1 cellular context compared by ENCODE assay signal in the genomic region with DNA sequence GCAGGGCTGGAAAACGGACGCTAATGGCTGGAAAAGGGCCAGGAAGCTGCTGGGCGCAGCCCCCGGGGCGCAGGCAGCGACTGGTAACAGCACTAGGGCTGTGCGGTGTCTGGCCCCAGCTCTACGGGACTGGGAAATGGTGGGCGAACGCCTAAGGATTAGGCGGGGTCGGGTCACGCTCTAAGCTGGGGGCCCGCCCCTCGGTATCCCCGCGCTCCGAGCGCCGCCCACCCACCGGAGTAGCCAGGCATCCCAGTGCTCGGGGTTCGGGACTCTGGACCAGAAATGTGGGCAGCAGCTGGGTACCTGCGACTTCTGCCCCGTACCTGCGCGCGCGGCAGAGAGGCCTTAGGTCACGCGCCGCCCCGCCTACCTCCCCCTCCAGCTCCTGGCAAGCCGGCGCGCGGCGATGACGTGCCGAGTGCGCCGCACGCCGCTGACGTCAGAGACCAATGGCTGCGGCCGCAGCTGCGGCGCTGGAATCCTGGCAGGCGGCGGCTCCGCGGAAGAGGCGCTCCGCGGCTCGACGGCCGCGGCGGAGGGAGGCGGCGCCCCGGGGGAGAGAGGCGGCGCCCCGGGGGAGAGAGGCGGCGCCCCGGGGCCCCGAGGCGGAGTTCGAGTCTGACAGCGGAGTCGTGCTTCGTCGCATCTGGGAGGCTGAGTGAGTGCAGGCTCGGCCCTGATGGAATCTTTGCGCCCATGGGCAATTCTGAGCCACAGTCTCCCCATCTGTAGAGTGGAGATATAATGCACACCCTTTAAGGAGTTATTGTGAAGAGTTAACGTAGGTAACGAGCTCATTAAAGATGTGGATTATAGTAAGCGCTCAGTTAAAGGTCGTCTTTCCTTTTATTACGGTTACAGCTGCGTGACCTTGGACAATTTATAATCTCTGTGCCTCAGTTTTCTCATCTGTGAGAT.
TF ChIP-seq lines count a peak whose summit lies in the region.

Gene HPS4 (minus strand): TSS at position 345 of the 921 bp plus-strand sequence. CDS start 2,021 bp downstream, outside the sequence.
A gene with protein sequence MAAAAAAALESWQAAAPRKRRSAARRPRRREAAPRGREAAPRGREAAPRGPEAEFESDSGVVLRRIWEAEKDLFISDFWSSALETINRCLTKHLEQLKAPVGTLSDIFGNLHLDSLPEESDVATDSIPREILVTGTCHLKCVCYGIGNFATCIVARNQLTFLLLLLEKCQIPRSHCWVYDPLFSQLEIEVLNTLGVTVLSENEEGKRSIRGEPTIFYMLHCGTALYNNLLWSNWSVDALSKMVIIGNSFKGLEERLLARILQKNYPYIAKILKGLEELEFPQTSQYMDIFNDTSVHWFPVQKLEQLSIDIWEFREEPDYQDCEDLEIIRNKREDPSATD (plus strand): TSS at position 439 of the 921 bp plus-strand sequence. CDS start 14 bp downstream, at position 453.

TF ChIP-seq in HepG2, 621 proteins besides CTCF, POLR2A, EP300 and RAD21 (continued from another document and continues in another):
- TF ChIP-seq, protein P1, sequence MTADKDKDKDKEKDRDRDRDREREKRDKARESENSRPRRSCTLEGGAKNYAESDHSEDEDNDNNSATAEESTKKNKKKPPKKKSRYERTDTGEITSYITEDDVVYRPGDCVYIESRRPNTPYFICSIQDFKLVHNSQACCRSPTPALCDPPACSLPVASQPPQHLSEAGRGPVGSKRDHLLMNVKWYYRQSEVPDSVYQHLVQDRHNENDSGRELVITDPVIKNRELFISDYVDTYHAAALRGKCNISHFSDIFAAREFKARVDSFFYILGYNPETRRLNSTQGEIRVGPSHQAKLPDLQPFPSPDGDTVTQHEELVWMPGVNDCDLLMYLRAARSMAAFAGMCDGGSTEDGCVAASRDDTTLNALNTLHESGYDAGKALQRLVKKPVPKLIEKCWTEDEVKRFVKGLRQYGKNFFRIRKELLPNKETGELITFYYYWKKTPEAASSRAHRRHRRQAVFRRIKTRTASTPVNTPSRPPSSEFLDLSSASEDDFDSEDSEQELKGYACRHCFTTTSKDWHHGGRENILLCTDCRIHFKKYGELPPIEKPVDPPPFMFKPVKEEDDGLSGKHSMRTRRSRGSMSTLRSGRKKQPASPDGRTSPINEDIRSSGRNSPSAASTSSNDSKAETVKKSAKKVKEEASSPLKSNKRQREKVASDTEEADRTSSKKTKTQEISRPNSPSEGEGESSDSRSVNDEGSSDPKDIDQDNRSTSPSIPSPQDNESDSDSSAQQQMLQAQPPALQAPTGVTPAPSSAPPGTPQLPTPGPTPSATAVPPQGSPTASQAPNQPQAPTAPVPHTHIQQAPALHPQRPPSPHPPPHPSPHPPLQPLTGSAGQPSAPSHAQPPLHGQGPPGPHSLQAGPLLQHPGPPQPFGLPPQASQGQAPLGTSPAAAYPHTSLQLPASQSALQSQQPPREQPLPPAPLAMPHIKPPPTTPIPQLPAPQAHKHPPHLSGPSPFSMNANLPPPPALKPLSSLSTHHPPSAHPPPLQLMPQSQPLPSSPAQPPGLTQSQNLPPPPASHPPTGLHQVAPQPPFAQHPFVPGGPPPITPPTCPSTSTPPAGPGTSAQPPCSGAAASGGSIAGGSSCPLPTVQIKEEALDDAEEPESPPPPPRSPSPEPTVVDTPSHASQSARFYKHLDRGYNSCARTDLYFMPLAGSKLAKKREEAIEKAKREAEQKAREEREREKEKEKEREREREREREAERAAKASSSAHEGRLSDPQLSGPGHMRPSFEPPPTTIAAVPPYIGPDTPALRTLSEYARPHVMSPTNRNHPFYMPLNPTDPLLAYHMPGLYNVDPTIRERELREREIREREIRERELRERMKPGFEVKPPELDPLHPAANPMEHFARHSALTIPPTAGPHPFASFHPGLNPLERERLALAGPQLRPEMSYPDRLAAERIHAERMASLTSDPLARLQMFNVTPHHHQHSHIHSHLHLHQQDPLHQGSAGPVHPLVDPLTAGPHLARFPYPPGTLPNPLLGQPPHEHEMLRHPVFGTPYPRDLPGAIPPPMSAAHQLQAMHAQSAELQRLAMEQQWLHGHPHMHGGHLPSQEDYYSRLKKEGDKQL (CRISPR knock-in tag; IDR thresholded peaks at IDR 0.05; ENCODE audit: low read depth), result no peak
- TF ChIP-seq YEATS4 (CRISPR knock-in tag; IDR thresholded peaks at IDR 0.05; ENCODE audit: borderline replicate concordance), result peak; percentile 95
- TF ChIP-seq SSRP1 (CRISPR knock-in tag; IDR thresholded peaks at IDR 0.05), result no peak
- TF ChIP-seq LCORL (IDR thresholded peaks at IDR 0.05), result no peak
- TF ChIP-seq LCORL (CRISPR knock-in tag; IDR thresholded peaks at IDR 0.05), result 0 out of 2 replicates have a peak, but pooled peaks have one; percentile 74
- TF ChIP-seq XRCC5 (optimal IDR thresholded peaks at IDR 0.05; ENCODE audit: low read length), result no peak
- TF ChIP-seq FOXA3 (CRISPR knock-in tag; IDR thresholded peaks at IDR 0.05), result no peak; the same call in 1 of the 2 replicates
- peak; percentile 97 for TF ChIP-seq YY1 (IDR thresholded peaks at IDR 0.05; ENCODE audit: insufficient read depth, insufficient replicate concordance, low read depth, low read length)
- TF ChIP-seq TFDP2 (CRISPR knock-in tag; IDR thresholded peaks at IDR 0.05), result peak; percentile 83
- TF ChIP-seq MEIS2 (CRISPR knock-in tag; IDR thresholded peaks at IDR 0.05), result peak; percentile 62
- no peak for TF ChIP-seq SNRNP70 (IDR thresholded peaks at IDR 0.05; ENCODE audit: low read depth, low read length)
- 0 out of 2 replicates have a peak, but pooled peaks have one; percentile 25 for TF ChIP-seq ZFP41 (CRISPR knock-in tag; IDR thresholded peaks at IDR 0.05; ENCODE audit: borderline replicate concordance)
- TF ChIP-seq HDAC2 (CRISPR knock-in tag; IDR thresholded peaks at IDR 0.05), result peak; percentile 73; the same call in 1 of the 2 replicates
- TF ChIP-seq BRCA1 (CRISPR knock-in tag; IDR thresholded peaks at IDR 0.05), result no peak
- TF ChIP-seq ZNF607 (CRISPR knock-in tag; IDR thresholded peaks at IDR 0.05; ENCODE audit: borderline replicate concordance), result peak; percentile 67; the same call in 1 of the 2 replicates
- no peak for TF ChIP-seq PCBP1 (IDR thresholded peaks at IDR 0.05; ENCODE audit: borderline replicate concordance, low read depth, low read length)
- TF ChIP-seq GATAD1 (CRISPR knock-in tag; IDR thresholded peaks at IDR 0.05), result peak; percentile 98
- 0 out of 2 replicates have a peak, but pooled peaks have one; percentile 41 for TF ChIP-seq NR2F6 (IDR thresholded peaks at IDR 0.05)
- TF ChIP-seq NR2F6 (CRISPR knock-in tag; IDR thresholded peaks at IDR 0.05), result peak; percentile 90
- no peak for TF ChIP-seq NFRKB (IDR thresholded peaks at IDR 0.05)
- TF ChIP-seq, protein P2, sequence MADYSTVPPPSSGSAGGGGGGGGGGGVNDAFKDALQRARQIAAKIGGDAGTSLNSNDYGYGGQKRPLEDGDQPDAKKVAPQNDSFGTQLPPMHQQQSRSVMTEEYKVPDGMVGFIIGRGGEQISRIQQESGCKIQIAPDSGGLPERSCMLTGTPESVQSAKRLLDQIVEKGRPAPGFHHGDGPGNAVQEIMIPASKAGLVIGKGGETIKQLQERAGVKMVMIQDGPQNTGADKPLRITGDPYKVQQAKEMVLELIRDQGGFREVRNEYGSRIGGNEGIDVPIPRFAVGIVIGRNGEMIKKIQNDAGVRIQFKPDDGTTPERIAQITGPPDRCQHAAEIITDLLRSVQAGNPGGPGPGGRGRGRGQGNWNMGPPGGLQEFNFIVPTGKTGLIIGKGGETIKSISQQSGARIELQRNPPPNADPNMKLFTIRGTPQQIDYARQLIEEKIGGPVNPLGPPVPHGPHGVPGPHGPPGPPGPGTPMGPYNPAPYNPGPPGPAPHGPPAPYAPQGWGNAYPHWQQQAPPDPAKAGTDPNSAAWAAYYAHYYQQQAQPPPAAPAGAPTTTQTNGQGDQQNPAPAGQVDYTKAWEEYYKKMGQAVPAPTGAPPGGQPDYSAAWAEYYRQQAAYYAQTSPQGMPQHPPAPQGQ (CRISPR knock-in tag; IDR thresholded peaks at IDR 0.05; ENCODE audit: borderline replicate concordance), result no peak
- no peak for TF ChIP-seq SYNCRIP (IDR thresholded peaks at IDR 0.05; ENCODE audit: insufficient read depth, low read depth, low read length)
- TF ChIP-seq, protein P3, sequence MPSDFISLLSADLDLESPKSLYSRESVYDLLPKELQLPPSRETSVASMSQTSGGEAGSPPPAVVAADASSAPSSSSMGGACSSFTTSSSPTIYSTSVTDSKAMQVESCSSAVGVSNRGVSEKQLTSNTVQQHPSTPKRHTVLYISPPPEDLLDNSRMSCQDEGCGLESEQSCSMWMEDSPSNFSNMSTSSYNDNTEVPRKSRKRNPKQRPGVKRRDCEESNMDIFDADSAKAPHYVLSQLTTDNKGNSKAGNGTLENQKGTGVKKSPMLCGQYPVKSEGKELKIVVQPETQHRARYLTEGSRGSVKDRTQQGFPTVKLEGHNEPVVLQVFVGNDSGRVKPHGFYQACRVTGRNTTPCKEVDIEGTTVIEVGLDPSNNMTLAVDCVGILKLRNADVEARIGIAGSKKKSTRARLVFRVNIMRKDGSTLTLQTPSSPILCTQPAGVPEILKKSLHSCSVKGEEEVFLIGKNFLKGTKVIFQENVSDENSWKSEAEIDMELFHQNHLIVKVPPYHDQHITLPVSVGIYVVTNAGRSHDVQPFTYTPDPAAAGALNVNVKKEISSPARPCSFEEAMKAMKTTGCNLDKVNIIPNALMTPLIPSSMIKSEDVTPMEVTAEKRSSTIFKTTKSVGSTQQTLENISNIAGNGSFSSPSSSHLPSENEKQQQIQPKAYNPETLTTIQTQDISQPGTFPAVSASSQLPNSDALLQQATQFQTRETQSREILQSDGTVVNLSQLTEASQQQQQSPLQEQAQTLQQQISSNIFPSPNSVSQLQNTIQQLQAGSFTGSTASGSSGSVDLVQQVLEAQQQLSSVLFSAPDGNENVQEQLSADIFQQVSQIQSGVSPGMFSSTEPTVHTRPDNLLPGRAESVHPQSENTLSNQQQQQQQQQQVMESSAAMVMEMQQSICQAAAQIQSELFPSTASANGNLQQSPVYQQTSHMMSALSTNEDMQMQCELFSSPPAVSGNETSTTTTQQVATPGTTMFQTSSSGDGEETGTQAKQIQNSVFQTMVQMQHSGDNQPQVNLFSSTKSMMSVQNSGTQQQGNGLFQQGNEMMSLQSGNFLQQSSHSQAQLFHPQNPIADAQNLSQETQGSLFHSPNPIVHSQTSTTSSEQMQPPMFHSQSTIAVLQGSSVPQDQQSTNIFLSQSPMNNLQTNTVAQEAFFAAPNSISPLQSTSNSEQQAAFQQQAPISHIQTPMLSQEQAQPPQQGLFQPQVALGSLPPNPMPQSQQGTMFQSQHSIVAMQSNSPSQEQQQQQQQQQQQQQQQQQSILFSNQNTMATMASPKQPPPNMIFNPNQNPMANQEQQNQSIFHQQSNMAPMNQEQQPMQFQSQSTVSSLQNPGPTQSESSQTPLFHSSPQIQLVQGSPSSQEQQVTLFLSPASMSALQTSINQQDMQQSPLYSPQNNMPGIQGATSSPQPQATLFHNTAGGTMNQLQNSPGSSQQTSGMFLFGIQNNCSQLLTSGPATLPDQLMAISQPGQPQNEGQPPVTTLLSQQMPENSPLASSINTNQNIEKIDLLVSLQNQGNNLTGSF (CRISPR knock-in tag; IDR thresholded peaks at IDR 0.05), result no peak
- peak; percentile 54; the same call in 1 of the 2 replicates for TF ChIP-seq MEF2D (CRISPR knock-in tag; IDR thresholded peaks at IDR 0.05)
- no peak for TF ChIP-seq ZNF572 (CRISPR knock-in tag; IDR thresholded peaks at IDR 0.05)
- peak; percentile 81 for TF ChIP-seq SRSF1 (optimal IDR thresholded peaks at IDR 0.05; ENCODE audit: low read depth, low read length)
- TF ChIP-seq, protein P4, sequence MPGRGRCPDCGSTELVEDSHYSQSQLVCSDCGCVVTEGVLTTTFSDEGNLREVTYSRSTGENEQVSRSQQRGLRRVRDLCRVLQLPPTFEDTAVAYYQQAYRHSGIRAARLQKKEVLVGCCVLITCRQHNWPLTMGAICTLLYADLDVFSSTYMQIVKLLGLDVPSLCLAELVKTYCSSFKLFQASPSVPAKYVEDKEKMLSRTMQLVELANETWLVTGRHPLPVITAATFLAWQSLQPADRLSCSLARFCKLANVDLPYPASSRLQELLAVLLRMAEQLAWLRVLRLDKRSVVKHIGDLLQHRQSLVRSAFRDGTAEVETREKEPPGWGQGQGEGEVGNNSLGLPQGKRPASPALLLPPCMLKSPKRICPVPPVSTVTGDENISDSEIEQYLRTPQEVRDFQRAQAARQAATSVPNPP (CRISPR knock-in tag; IDR thresholded peaks at IDR 0.05), result 0 out of 2 replicates have a peak, but pooled peaks have one; percentile 58
- TF ChIP-seq ZNF652 (CRISPR knock-in tag; IDR thresholded peaks at IDR 0.05; ENCODE audit: borderline replicate concordance, low read depth), result 0 out of 2 replicates have a peak, but pooled peaks have one; percentile 22
- TF ChIP-seq YEATS2 (CRISPR knock-in tag; IDR thresholded peaks at IDR 0.05; ENCODE audit: borderline replicate concordance), result peak; percentile 91
- TF ChIP-seq, protein P5, sequence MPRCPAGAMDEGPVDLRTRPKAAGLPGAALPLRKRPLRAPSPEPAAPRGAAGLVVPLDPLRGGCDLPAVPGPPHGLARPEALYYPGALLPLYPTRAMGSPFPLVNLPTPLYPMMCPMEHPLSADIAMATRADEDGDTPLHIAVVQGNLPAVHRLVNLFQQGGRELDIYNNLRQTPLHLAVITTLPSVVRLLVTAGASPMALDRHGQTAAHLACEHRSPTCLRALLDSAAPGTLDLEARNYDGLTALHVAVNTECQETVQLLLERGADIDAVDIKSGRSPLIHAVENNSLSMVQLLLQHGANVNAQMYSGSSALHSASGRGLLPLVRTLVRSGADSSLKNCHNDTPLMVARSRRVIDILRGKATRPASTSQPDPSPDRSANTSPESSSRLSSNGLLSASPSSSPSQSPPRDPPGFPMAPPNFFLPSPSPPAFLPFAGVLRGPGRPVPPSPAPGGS (CRISPR knock-in tag; IDR thresholded peaks at IDR 0.05), result peak; percentile 90
- TF ChIP-seq ZNF260 (CRISPR knock-in tag; IDR thresholded peaks at IDR 0.05; ENCODE audit: borderline replicate concordance, low read depth), result no peak
- no peak for TF ChIP-seq SP1 (IDR thresholded peaks at IDR 0.05)
- TF ChIP-seq SP1 (CRISPR knock-in tag; IDR thresholded peaks at IDR 0.05), result peak; percentile 90
- 0 out of 2 replicates have a peak, but pooled peaks have one; percentile 68 for TF ChIP-seq GLI4 (CRISPR knock-in tag; IDR thresholded peaks at IDR 0.05; ENCODE audit: borderline replicate concordance)
- no peak for TF ChIP-seq SMARCC2 (IDR thresholded peaks at IDR 0.05)
- no peak for TF ChIP-seq ZNF235 (CRISPR knock-in tag; IDR thresholded peaks at IDR 0.05; ENCODE audit: borderline replicate concordance)
- TF ChIP-seq JUNB (CRISPR knock-in tag; IDR thresholded peaks at IDR 0.05; ENCODE audit: borderline replicate concordance), result no peak
- TF ChIP-seq, protein P6, sequence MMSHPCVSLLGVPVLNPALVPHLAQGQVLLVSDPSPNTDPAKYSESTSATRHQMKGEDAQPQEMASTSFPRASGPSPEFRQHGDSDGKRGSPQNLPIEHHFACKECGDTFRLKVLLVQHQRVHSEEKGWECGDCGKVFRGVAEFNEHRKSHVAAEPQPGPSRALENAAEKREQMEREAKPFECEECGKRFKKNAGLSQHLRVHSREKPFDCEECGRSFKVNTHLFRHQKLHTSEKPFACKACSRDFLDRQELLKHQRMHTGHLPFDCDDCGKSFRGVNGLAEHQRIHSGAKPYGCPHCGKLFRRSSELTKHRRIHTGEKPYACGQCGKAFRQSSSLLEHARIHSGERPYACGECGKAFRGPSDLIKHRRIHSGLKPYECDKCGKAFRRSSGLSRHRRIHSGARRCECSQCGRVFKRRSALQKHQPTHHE (CRISPR knock-in tag; IDR thresholded peaks at IDR 0.05; ENCODE audit: borderline replicate concordance), result no peak
- no peak for TF ChIP-seq RORA (CRISPR knock-in tag; IDR thresholded peaks at IDR 0.05)
